ENCODE assay signal across 9 cellular contexts in genomic region chr18:68735498-68736343, GRCh38. TPM values are rescaled to one million over a fixed set of nuclear protein-coding genes. Genes with fewer than 3 reads are reported as not detected.
DNase-seq lines count a peak whose midpoint lies in the region; ATAC-seq lines count a peak whose summit lies in the region.
"Had no signal": no experiment of that assay in that cellular context is flagged by ENCODE, and none has a peak within 500 bp of the region (broad histone marks: within the 10 kb centered on the region; RNA-seq: fewer than 3 reads in every experiment).

No MANE protein-coding gene starts in this region.

- WGBS in right cardiac atrium: 28% methylated on average over 3 of the region's 3 CpGs

- H3K27ac ChIP-seq in right cardiac atrium (ENCODE audit: low read length): no peak overlapping the region

- no peaks in the 10 kb centered on the region for H3K9me3 ChIP-seq in right cardiac atrium (ENCODE audit: control insufficient read depth, low read length)

- intact Hi-C loops in right cardiac atrium (cut with DNase I): no loop called here

- no peak overlapping the region for H3K4me3 ChIP-seq in right cardiac atrium (ENCODE audit: low read length)

- POLR2A ChIA-PET in activated CD8-positive, alpha-beta T cell treated with anti-CD3 and anti-CD28 coated beads, Interleukin-2, amount 10 ng/mL, durations not matched to agents 7 days and 5 days (lab: Charles Lee): no interaction called here

- H3K4me1 Mint-ChIP-seq in activated CD8-positive, alpha-beta T cell treated with anti-CD3 and anti-CD28 coated beads, Interleukin-2, amount 10 ng/mL, durations not matched to agents 7 days and 5 days (ENCODE audit: low read depth): no peaks in the 10 kb centered on the region

- no peak overlapping the region for H3K27ac Mint-ChIP-seq in activated CD8-positive, alpha-beta T cell treated with anti-CD3 and anti-CD28 coated beads, Interleukin-2, amount 10 ng/mL, durations not matched to agents 7 days and 5 days
- H3K27ac Mint-ChIP-seq: IgD-negative memory B cell had no signal

- no peaks in the 10 kb centered on the region for H3K27me3 ChIP-seq in right cardiac atrium (ENCODE audit: control insufficient read depth, insufficient read depth)

- peaks cover 1% of the 10 kb centered on the region for H3K27me3 Mint-ChIP-seq in activated CD8-positive, alpha-beta T cell treated with anti-CD3 and anti-CD28 coated beads, Interleukin-2, amount 10 ng/mL, durations not matched to agents 7 days and 5 days (ENCODE audit: low read depth)
- H3K27me3 Mint-ChIP-seq: IgD-negative memory B cell had no signal

- CTCF ChIA-PET in activated CD8-positive, alpha-beta T cell treated with anti-CD3 and anti-CD28 coated beads, Interleukin-2, amount 10 ng/mL, durations not matched to agents 7 days and 5 days (lab: Charles Lee): interaction anchor here (0.7 kb wide), 1 partner anchor 20 kb away, joined by 3 read pairs; the partner anchor contains the start of gene TMX3

- no peak overlapping the region for H3K4me3 Mint-ChIP-seq in activated CD8-positive, alpha-beta T cell treated with anti-CD3 and anti-CD28 coated beads, Interleukin-2, amount 10 ng/mL, durations not matched to agents 7 days and 5 days
- H3K4me3 Mint-ChIP-seq: IgD-negative memory B cell had no signal

- DNase-seq in Ammon's horn (ENCODE audit: low spot score): peak; percentile 71
- DNase-seq in NCI-H1436 (lab: John Stamatoyannopoulos, UW): peak; percentile 22
- DNase-seq in activated CD8-positive, alpha-beta T cell treated with anti-CD3 and anti-CD28 coated beads, Interleukin-2, amount 10 ng/mL, durations not matched to agents 7 days and 5 days: no peak
- DNase-seq in right cardiac atrium: no peak
- peak; percentile 80 for DNase-seq in superior temporal gyrus (ENCODE audit: extremely low spot score)
- DNase-seq in stimulated activated CD4-positive, alpha-beta T cell treated with anti-CD3 and anti-CD28 coated beads, Interleukin-4, amount 100 ng/mL, for 1 hour: no peak

- peak; percentile 92 for ATAC-seq in GM18517 (IDR thresholded peaks at IDR 0.05; ENCODE audit: unreplicated experiment)
- ATAC-seq in HG02885 (IDR thresholded peaks at IDR 0.05; ENCODE audit: poor library complexity, unreplicated experiment): peak; percentile 91
- ATAC-seq in activated CD8-positive, alpha-beta T cell treated with anti-CD3 and anti-CD28 coated beads, Interleukin-2, amount 10 ng/mL, durations not matched to agents 7 days and 5 days: peak; percentile 68
- ATAC-seq in right cardiac atrium: peak; percentile 59 to 62

- H3K4me1 ChIP-seq in right cardiac atrium (ENCODE audit: control insufficient read depth, insufficient read depth, low read length): no peaks in the 10 kb centered on the region

- H3K36me3 Mint-ChIP-seq in activated CD8-positive, alpha-beta T cell treated with anti-CD3 and anti-CD28 coated beads, Interleukin-2, amount 10 ng/mL, durations not matched to agents 7 days and 5 days (ENCODE audit: low read depth): no peaks in the 10 kb centered on the region

- no peaks in the 10 kb centered on the region for H3K9me3 Mint-ChIP-seq in activated CD8-positive, alpha-beta T cell treated with anti-CD3 and anti-CD28 coated beads, Interleukin-2, amount 10 ng/mL, durations not matched to agents 7 days and 5 days (ENCODE audit: insufficient read depth)
- H3K9me3 Mint-ChIP-seq: IgD-negative memory B cell had no signal

RNA-seq across cellular contexts. Expression of gene TMX3, which starts 20.8 kb away (rescaled TPM):
- 10 to 100 TPM; 51.8 to 53.3 TPM for total RNA-seq in activated CD8-positive, alpha-beta T cell treated with anti-CD3 and anti-CD28 coated beads, Interleukin-2, amount 10 ng/mL, durations not matched to agents 7 days and 5 days
- total RNA-seq in right cardiac atrium: 10 to 100 TPM; 27.1 to 40.1 (median 29.3) TPM
- 16.5 TPM for polyA plus RNA-seq in right cardiac atrium

Comparison
In these comparisons a context has a peak if more than half of its experiments do, and no peak if none do; other contexts are left out.
1. DNase-seq: peak in Ammon's horn (single experiment), NCI-H1436 (single experiment) and superior temporal gyrus (single experiment); none in activated CD8-positive, alpha-beta T cell treated with anti-CD3 and anti-CD28 coated beads, Interleukin-2, amount 10 ng/mL, durations not matched to agents 7 days and 5 days (single experiment), right cardiac atrium (0 of 3) and stimulated activated CD4-positive, alpha-beta T cell treated with anti-CD3 and anti-CD28 coated beads, Interleukin-4, amount 100 ng/mL, for 1 hour (single experiment).
2. Peak in every context shown above with its lines, with median percentiles within 50 percentile points of each other: ATAC-seq.